Comparison of ENCODE assay signal across 8 cellular contexts in genomic region chr17:69235338-69236058, GRCh38. TPM values are rescaled to one million over a fixed set of nuclear protein-coding genes. Genes with fewer than 3 reads are reported as not detected.
DNase-seq lines count a peak whose midpoint lies in the region; ATAC-seq and TF ChIP-seq lines count a peak whose summit lies in the region.

No MANE protein-coding gene starts in this region.

- H3K27me3 ChIP-seq in DND-41 (ENCODE audit: insufficient read depth, low read length, poor library complexity), result peaks cover 3% of the 10 kb centered on the region
- H3K27me3 ChIP-seq in esophagus muscularis mucosa, result no peaks in the 10 kb centered on the region

- no peak for TF ChIP-seq EP300 in esophagus muscularis mucosa (IDR thresholded peaks at IDR 0.05)

- no peak overlapping the region for H3K4me2 ChIP-seq in DND-41 (ENCODE audit: insufficient read depth, low read length)

- no peak overlapping the region for H3K4me3 ChIP-seq in DND-41 (ENCODE audit: low read depth in 1 of 2, low read length in 2 of 2)
- no peak overlapping the region for H3K4me3 ChIP-seq in Jurkat, Clone E6-1 (ENCODE audit: low read length)
- H3K4me3 ChIP-seq in esophagus muscularis mucosa, result no peak overlapping the region

- no peaks in the 10 kb centered on the region for H3K27me3 Mint-ChIP-seq in natural killer cell (ENCODE audit: low read depth in 2 of 2)

- DNase-seq in DND-41 (peak; percentile 76), OCI-M1 (lab: John Stamatoyannopoulos, UW) (peak; percentile 93), activated T-cell treated with anti-CD3 and anti-CD28 coated beads for 4 hours (peak; percentile 39), esophagus muscularis mucosa (ENCODE audit: extremely low spot score) (peak; percentile 94), natural killer cell (peak; percentile 53)
- DNase-seq in Jurkat, Clone E6-1 (ENCODE audit: low read depth, low spot score), result peak; percentile 68
- peak; percentile 26 for DNase-seq in stimulated activated naive CD4-positive, alpha-beta T cell treated with Interleukin-2 at 50 U/mL for 16 hours (lab: John Stamatoyannopoulos, UW)

- 7% methylated on average over 1 of the region's 1 CpG for WGBS in esophagus muscularis mucosa

- ATAC-seq in DND-41 (ENCODE audit: insufficient read depth, low read depth) (peak; percentile 94), GM21717 (IDR thresholded peaks at IDR 0.05; ENCODE audit: unreplicated experiment) (peak; percentile 95), natural killer cell (peak; percentile 72 to 86 (median 80))

- intact Hi-C loops in esophagus muscularis mucosa (cut with DNase I) (no loop called here), natural killer cell (cut with micrococcal nuclease) (loop anchor here (1.0 to 5.0 kb wide), 2 partner anchors 458 to 703 kb away; no protein-coding TSS in a partner anchor)

- H3K4me1 Mint-ChIP-seq in natural killer cell, result peaks cover 0 to 4% of the 10 kb centered on the region in 2 donors

- H3K9ac ChIP-seq in DND-41 (ENCODE audit: low read depth, low read length), result no peak overlapping the region

- H3K27ac ChIP-seq in DND-41 (ENCODE audit: low read length), result no peak overlapping the region
- no peak overlapping the region for H3K27ac ChIP-seq in esophagus muscularis mucosa (replicated peaks in 1 of 4)

- H2AFZ ChIP-seq in DND-41 (ENCODE audit: low read depth, low read length), result no peak overlapping the region

- H3K79me2 ChIP-seq in DND-41 (ENCODE audit: insufficient read depth, low read length), result no peaks in the 10 kb centered on the region

- H3K9me3 ChIP-seq in DND-41 (ENCODE audit: insufficient read depth, low read length, severe bottlenecking), result no peaks in the 10 kb centered on the region
- peaks cover 0 to 10% (median 4%) of the 10 kb centered on the region in 4 donors for H3K9me3 ChIP-seq in esophagus muscularis mucosa

- peaks cover 11% of the 10 kb centered on the region for H3K36me3 Mint-ChIP-seq in natural killer cell

- H3K27ac Mint-ChIP-seq in natural killer cell, result no peak overlapping the region

- TF ChIP-seq POLR2A in esophagus muscularis mucosa (IDR thresholded peaks at IDR 0.05; ENCODE audit: low read depth), result no peak

- H3K4me3 Mint-ChIP-seq in natural killer cell, result no peak overlapping the region

- TF ChIP-seq CTCF in DND-41 (IDR thresholded peaks at IDR 0.05; ENCODE audit: borderline replicate concordance, extremely low read depth, low read length, poor library complexity, severe bottlenecking) (peak; percentile 80), esophagus muscularis mucosa (IDR thresholded peaks at IDR 0.05) (peak; percentile 58 to 67 (median 60)), natural killer cell (IDR thresholded peaks at IDR 0.05) (peak; percentile 81)

- no peaks in the 10 kb centered on the region for H3K4me1 ChIP-seq in DND-41 (ENCODE audit: insufficient read depth, low read length)
- H3K4me1 ChIP-seq in esophagus muscularis mucosa, result peaks cover 0 to 5% (median 2%) of the 10 kb centered on the region in 4 donors

- H4K20me1 ChIP-seq in DND-41 (ENCODE audit: insufficient read depth, low read length), result no peaks in the 10 kb centered on the region

- peaks cover 0 to 11% of the 10 kb centered on the region in 2 donors for H3K9me3 Mint-ChIP-seq in natural killer cell

- no peaks in the 10 kb centered on the region for H3K36me3 ChIP-seq in DND-41 (ENCODE audit: insufficient read depth, low read length)
- peaks cover 0 to 8% (median 1%) of the 10 kb centered on the region in 4 donors for H3K36me3 ChIP-seq in esophagus muscularis mucosa

RNA-seq across cellular contexts. Expression of gene ABCA10, which starts 6.9 kb away (rescaled TPM):
- not detected for polyA plus RNA-seq in Jurkat, Clone E6-1 (2012; ENCODE audit: insufficient read depth, insufficient read length)
- 1 to 10 TPM; 2.5 to 4.2 (median 3.4) TPM for total RNA-seq in esophagus muscularis mucosa
- total RNA-seq in natural killer cell, result 1 to 10 TPM; 2.3 to 3.4 (median 2.7) TPM

Comparison
In these comparisons a context has a peak if more than half of its experiments do, and no peak if none do; other contexts are left out.
1. DNase-seq: peak in every context shown above with its lines; median percentile 94 in esophagus muscularis mucosa; 93 in OCI-M1; 76 in DND-41; 68 in Jurkat, Clone E6-1; 53 in natural killer cell; 39 in activated T-cell treated with anti-CD3 and anti-CD28 coated beads for 4 hours; 26 in stimulated activated naive CD4-positive, alpha-beta T cell treated with Interleukin-2 at 50 U/mL for 16 hours.